8 cellular contexts compared by ENCODE assay signal in the genomic region with DNA sequence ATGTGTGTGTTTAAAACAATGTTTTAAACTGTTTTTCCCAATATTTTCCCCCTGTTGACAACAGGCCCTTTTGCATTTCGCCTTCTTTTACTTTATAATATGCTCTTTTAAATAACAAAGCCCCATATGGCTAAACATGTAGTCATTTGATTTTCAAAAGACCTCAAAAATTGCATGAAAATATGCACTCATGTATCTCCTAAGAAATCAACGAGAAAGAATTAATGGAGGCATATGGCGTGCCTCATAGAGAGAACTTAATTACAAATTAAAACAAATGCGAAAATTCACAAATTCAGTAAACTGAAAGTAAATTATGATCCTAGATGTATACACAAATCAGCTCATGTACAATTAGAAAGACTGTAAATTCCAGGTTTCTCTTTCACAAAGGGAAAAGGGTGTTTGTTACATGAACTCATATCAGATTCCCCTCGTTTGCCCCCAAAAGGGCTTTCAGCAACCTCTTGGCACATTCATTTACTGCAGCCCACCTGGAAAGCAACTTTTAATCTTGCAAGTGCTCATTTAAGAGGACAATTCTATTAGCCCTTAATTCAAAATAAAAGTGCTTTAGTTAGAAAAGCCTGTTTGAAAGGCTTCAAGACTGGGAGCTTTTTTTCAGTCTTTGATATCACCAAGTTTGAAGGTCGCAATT.
DNase-seq lines count a peak whose midpoint lies in the region; ATAC-seq, FAIRE-seq and TF ChIP-seq lines count a peak whose summit lies in the region.

No MANE protein-coding gene starts in this region.

- TF ChIP-seq POLR2A in Peyer's patch (IDR thresholded peaks at IDR 0.05) (no peak), gastrocnemius medialis (IDR thresholded peaks at IDR 0.05) (no peak)

- no peaks in the 10 kb centered on the region for H3K9me3 ChIP-seq in Peyer's patch
- H3K9me3 ChIP-seq in gastrocnemius medialis = no peaks in the 10 kb centered on the region

- H3K27ac ChIP-seq in Peyer's patch = peak overlapping the region; percentile 73 to 94 (median 82)
- peak overlapping the region; percentile 78 to 87 (median 85) for H3K27ac ChIP-seq in gastrocnemius medialis

- no peak for FAIRE-seq in RCC 7860 (lab: Jason Lieb, UNC)

- in situ Hi-C loops in gastrocnemius medialis (cut with MboI; ENCODE audit: low sequenced_read_pairs in 4 of 4) (no loop called here), ACHN (cut with HindIII; ENCODE audit: low pct_ligation_motif_present, low pct_unique_long_range_greater_than_20kb, low sequenced_read_pairs) (no loop called here)

- H3K4me3 ChIP-seq in GM12875 (ENCODE audit: low read depth, low read length) = peak overlapping the region; percentile 62
- peak overlapping the region; percentile 69 to 90 (median 76) for H3K4me3 ChIP-seq in Peyer's patch
- H3K4me3 ChIP-seq in fibroblast of mammary gland (ENCODE audit: control insufficient read depth, low read depth, low read length) = peak overlapping the region; percentile 46
- H3K4me3 ChIP-seq in gastrocnemius medialis = peak overlapping the region; percentile 65 to 73 (median 72)

- DNase-seq in Peyer's patch = no peak
- no peak for DNase-seq in fibroblast of mammary gland (ENCODE audit: low read depth)
- DNase-seq in gastrocnemius medialis = no peak
- DNase-seq in RCC 7860 (ENCODE audit: low spot score) = no peak
- no peak for DNase-seq in ACHN
- DNase-seq in inferior parietal cortex (ENCODE audit: extremely low spot score) = no peak

- intact Hi-C loops in gastrocnemius medialis (cut with DNase I; ENCODE audit: low total_unique reads) = loop anchor here (1.0 to 10.0 kb wide), 7 partner anchors 41 to 579 kb away; no protein-coding TSS in a partner anchor

- H3K36me3 ChIP-seq in Peyer's patch (no peaks in the 10 kb centered on the region), gastrocnemius medialis (no peaks in the 10 kb centered on the region)

- H3K4me1 ChIP-seq in Peyer's patch = peaks cover 0 to 25% (median 0%) of the 10 kb centered on the region in 4 donors
- H3K4me1 ChIP-seq in gastrocnemius medialis = peaks cover 32 to 33% of the 10 kb centered on the region in 2 donors

- no peaks in the 10 kb centered on the region for H3K27me3 ChIP-seq in Peyer's patch
- H3K27me3 ChIP-seq in gastrocnemius medialis = no peaks in the 10 kb centered on the region

- TF ChIP-seq CTCF in GM12875 (IDR thresholded peaks at IDR 0.05; ENCODE audit: borderline replicate concordance, insufficient read depth, low read depth, low read length) = no peak
- no peak for TF ChIP-seq CTCF in Peyer's patch (IDR thresholded peaks at IDR 0.05)
- no peak for TF ChIP-seq CTCF in fibroblast of mammary gland (conservative IDR thresholded peaks at IDR 0.05; ENCODE audit: control insufficient read depth, insufficient read depth, low read depth, low read length)
- no peak for TF ChIP-seq CTCF in gastrocnemius medialis (IDR thresholded peaks at IDR 0.05 in 4 of 5, conservative IDR thresholded peaks at IDR 0.05 in 1 of 5)

- no peak for ATAC-seq in gastrocnemius medialis
- ATAC-seq in GM21360 (IDR thresholded peaks at IDR 0.05; ENCODE audit: unreplicated experiment) = no peak
